Comparison of ENCODE assay signal across 8 cellular contexts in genomic region chr9:35116898-35117551, GRCh38. TPM values are rescaled to one million over a fixed set of nuclear protein-coding genes. Genes with fewer than 3 reads are reported as not detected.
A peak's percentile ranks its signal among the peaks of the same experiment; 100 is the strongest.
DNase-seq lines count a peak whose midpoint lies in the region; ATAC-seq and TF ChIP-seq lines count a peak whose summit lies in the region.

No MANE protein-coding gene starts in this region.

- H3K4me1 Mint-ChIP-seq in T-helper 1 cell treated with Interleukin-12 subunit alpha and Interleukin-12 subunit beta and Interleukin-4 antibody, amounts not matched to agents 30 μg/mL and 1 μg/mL, for 36 hours (ENCODE audit: low read depth), result peaks cover 40% of the 10 kb centered on the region

- intact Hi-C loops in right cardiac atrium (cut with DNase I) (loop anchor here (2.0 to 10.0 kb wide), 6 partner anchors 140 to 438 kb away; no protein-coding TSS in a partner anchor), uterus (cut with DNase I; ENCODE audit: low total_unique reads) (loop anchor here (5.0 to 10.0 kb wide), 3 partner anchors 140 to 698 kb away; partner anchors contain the start of genes HINT2 and SPAG8)

- H3K27me3 Mint-ChIP-seq in T-helper 1 cell treated with Interleukin-12 subunit alpha and Interleukin-12 subunit beta and Interleukin-4 antibody, amounts not matched to agents 30 μg/mL and 1 μg/mL, for 36 hours (ENCODE audit: low read depth), result no peaks in the 10 kb centered on the region

- no peaks in the 10 kb centered on the region for H3K9me3 ChIP-seq in right cardiac atrium (ENCODE audit: control insufficient read depth, low read length)
- H3K9me3 ChIP-seq in uterus, result no peaks in the 10 kb centered on the region

- 17% methylated on average over 30 of the region's 30 CpGs for WGBS in right cardiac atrium

- peak; percentile 94 for TF ChIP-seq CTCF in GM12865 (IDR thresholded peaks at IDR 0.05; ENCODE audit: insufficient read depth, low read depth, low read length, missing control alignments)
- TF ChIP-seq CTCF in uterus (IDR thresholded peaks at IDR 0.05), result peak; percentile 94 to 97 (median 96)

- H3K4me1 ChIP-seq in right cardiac atrium (ENCODE audit: control insufficient read depth, insufficient read depth, low read length) (peaks cover 4% of the 10 kb centered on the region), uterus (no peaks in the 10 kb centered on the region)

- no peaks in the 10 kb centered on the region for H3K36me3 ChIP-seq in uterus

- H3K4me3 ChIP-seq in GM12865 (ENCODE audit: low read depth, low read length) (peak overlapping the region; percentile 79; the same call in 1 of the 2 replicates), right cardiac atrium (ENCODE audit: low read length) (peak overlapping the region; percentile 58), uterus (peak overlapping the region; percentile 45 to 55)

- H3K9me3 Mint-ChIP-seq in T-helper 1 cell treated with Interleukin-12 subunit alpha and Interleukin-12 subunit beta and Interleukin-4 antibody, amounts not matched to agents 30 μg/mL and 1 μg/mL, for 36 hours, result no peaks in the 10 kb centered on the region

- H3K36me3 Mint-ChIP-seq in T-helper 1 cell treated with Interleukin-12 subunit alpha and Interleukin-12 subunit beta and Interleukin-4 antibody, amounts not matched to agents 30 μg/mL and 1 μg/mL, for 36 hours (ENCODE audit: low read depth), result peaks cover 4% of the 10 kb centered on the region

- H3K27me3 ChIP-seq in right cardiac atrium (ENCODE audit: control insufficient read depth, insufficient read depth) (no peaks in the 10 kb centered on the region), uterus (no peaks in the 10 kb centered on the region)

- peak; percentile 48 for ATAC-seq in HG02798 (IDR thresholded peaks at IDR 0.05; ENCODE audit: poor library complexity, unreplicated experiment)
- peak; percentile 75 to 81 for ATAC-seq in right cardiac atrium

- peak overlapping the region; percentile 95 for H3K27ac Mint-ChIP-seq in T-helper 1 cell treated with Interleukin-12 subunit alpha and Interleukin-12 subunit beta and Interleukin-4 antibody, amounts not matched to agents 30 μg/mL and 1 μg/mL, for 36 hours

- DNase-seq in GM12865 (ENCODE audit: low read depth), result peak; percentile 95
- DNase-seq in NCI-H1436 treated with DMSO at 0.1 percent for 48 hours (lab: John Stamatoyannopoulos, UW), result peak; percentile 64
- DNase-seq in anterior cingulate cortex (lab: John Stamatoyannopoulos, UW), result peak in 57 of 58 donors; percentile 9 to 94 (median 79)
- DNase-seq in right cardiac atrium, result peak; percentile 92 to 95 (median 94)
- peak; percentile 93 for DNase-seq in putamen (ENCODE audit: low spot score)
- DNase-seq in uterus, result peak; percentile 88 to 94

- H3K27ac ChIP-seq in right cardiac atrium (ENCODE audit: low read length), result no peak overlapping the region
- peak overlapping the region; percentile 88 to 89 for H3K27ac ChIP-seq in uterus

- peak in 1 of 2 donors; percentile 8 for TF ChIP-seq POLR2A in uterus (IDR thresholded peaks at IDR 0.05)

- H3K4me3 Mint-ChIP-seq in T-helper 1 cell treated with Interleukin-12 subunit alpha and Interleukin-12 subunit beta and Interleukin-4 antibody, amounts not matched to agents 30 μg/mL and 1 μg/mL, for 36 hours, result peak overlapping the region; percentile 99

RNA-seq across cellular contexts. Expression of gene ATOSB, which starts 1.4 kb away (rescaled TPM):
- total RNA-seq in right cardiac atrium (10 to 100 TPM; 15.5 to 19.5 (median 16.9) TPM), uterus (10 to 100 TPM in 1 of 4 donors, 1 to 10 TPM in 1, under 1 TPM in 2; 0.51 to 14.8 (median 4.1) TPM)
- 14.0 TPM for polyA plus RNA-seq in right cardiac atrium

RNA-seq across cellular contexts. Expression of gene STOML2, which starts 14.1 kb away (rescaled TPM):
- total RNA-seq in right cardiac atrium (100 to 1,000 TPM; 104 to 117 (median 110) TPM), uterus (100 to 1,000 TPM in 1 of 4 donors, 10 to 100 TPM in 3; 58.4 to 107 (median 63.4) TPM)
- 118 TPM for polyA plus RNA-seq in right cardiac atrium

RNA-seq across cellular contexts. Expression of gene PIGO, which starts 20.6 kb away (rescaled TPM):
- total RNA-seq in right cardiac atrium (10 to 100 TPM; 10.2 to 17.6 (median 12.7) TPM), uterus (10 to 100 TPM in 3 of 4 donors, 1 to 10 TPM in 1; 2.8 to 21.5 (median 14.6) TPM)
- polyA plus RNA-seq in right cardiac atrium, result 10.0 TPM

RNA-seq across cellular contexts. Expression of gene FANCG, which starts 37.3 kb away (rescaled TPM):
- total RNA-seq in right cardiac atrium (1 to 10 TPM; 2.1 to 8.8 (median 4.6) TPM), uterus (10 to 100 TPM in 1 of 4 donors, 1 to 10 TPM in 3; 1.8 to 29.1 (median 8.3) TPM)
- polyA plus RNA-seq in right cardiac atrium, result 4.7 TPM

RNA-seq across cellular contexts. Expression of gene VCP, which starts 44.6 kb away (rescaled TPM):
- total RNA-seq in right cardiac atrium (100 to 1,000 TPM; 184 to 224 (median 192) TPM), uterus (100 to 1,000 TPM in 3 of 4 donors, 10 to 100 TPM in 1; 57.6 to 252 (median 174) TPM)
- 149 TPM for polyA plus RNA-seq in right cardiac atrium
